In genomic region chr3:180161770-180162169, GRCh38 we compare ENCODE assay signal across 2 cellular contexts.
TF ChIP-seq lines count a peak whose summit lies in the region.

No MANE protein-coding gene starts in this region.

TF ChIP-seq in HepG2, 621 proteins besides CTCF, POLR2A, EP300 and RAD21:
- peak; percentile 90; the same call in 1 of the 2 replicates for TF ChIP-seq GTF3A (CRISPR knock-in tag; conservative IDR thresholded peaks at IDR 0.05)
- no peak for TF ChIP-seq ZFP82 (CRISPR knock-in tag; IDR thresholded peaks at IDR 0.05; ENCODE audit: borderline replicate concordance)

TF ChIP-seq in H1, 55 proteins besides CTCF, POLR2A, EP300 and RAD21:
- TF ChIP-seq SUZ12 (IDR thresholded peaks at IDR 0.05; ENCODE audit: low read length) = no peak
- peak; percentile 71 for TF ChIP-seq TBP (IDR thresholded peaks at IDR 0.05; ENCODE audit: low read depth, low read length)
- no peak for TF ChIP-seq CBX8 (IDR thresholded peaks at IDR 0.05; ENCODE audit: borderline replicate concordance, low read depth, low read length)
- no peak for TF ChIP-seq PHF8 (conservative IDR thresholded peaks at IDR 0.05; ENCODE audit: low read depth, low read length)
- no peak for TF ChIP-seq POU5F1 (IDR thresholded peaks at IDR 0.05; ENCODE audit: low read depth, low read length)
- no peak for TF ChIP-seq EZH2 (IDR thresholded peaks at IDR 0.05; ENCODE audit: low read depth, low read length, severe bottlenecking)
- TF ChIP-seq RFX5 (IDR thresholded peaks at IDR 0.05; ENCODE audit: borderline replicate concordance, low read depth, low read length) = no peak
- TF ChIP-seq, protein P1, sequence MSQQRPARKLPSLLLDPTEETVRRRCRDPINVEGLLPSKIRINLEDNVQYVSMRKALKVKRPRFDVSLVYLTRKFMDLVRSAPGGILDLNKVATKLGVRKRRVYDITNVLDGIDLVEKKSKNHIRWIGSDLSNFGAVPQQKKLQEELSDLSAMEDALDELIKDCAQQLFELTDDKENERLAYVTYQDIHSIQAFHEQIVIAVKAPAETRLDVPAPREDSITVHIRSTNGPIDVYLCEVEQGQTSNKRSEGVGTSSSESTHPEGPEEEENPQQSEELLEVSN (IDR thresholded peaks at IDR 0.05) = no peak
